ENCODE assay signal across 8 cellular contexts in the genomic region with DNA sequence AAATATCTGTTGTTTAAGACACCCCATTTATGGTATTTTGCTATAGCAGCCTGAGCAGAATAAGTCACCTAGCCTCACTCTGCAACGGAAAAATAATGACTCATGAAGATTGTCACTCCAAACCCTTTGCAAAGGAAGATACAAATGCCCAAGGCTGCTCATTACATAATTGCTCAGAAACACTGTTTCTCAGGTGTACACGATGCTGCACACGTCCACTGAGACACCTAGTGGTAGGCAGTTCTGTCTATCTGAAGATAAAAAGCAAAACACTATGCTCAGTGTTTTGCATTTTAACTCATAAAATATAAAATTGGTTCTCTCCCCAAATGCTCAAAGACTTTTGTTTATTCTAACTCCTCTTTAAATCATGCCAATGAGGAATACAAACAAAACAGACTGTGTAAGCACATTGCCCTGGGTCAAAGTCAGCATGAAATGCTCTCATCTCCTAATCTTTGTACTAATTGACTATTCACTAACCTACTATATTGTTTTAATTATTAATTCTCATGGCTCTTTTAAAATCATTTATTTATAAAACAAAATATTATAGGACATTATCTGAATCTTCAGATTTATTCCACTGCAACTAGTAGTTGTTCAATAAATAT. TPM values are rescaled to one million over a fixed set of nuclear protein-coding genes. Genes with fewer than 3 reads are reported as not detected.
DNase-seq lines count a peak whose midpoint lies in the region; ATAC-seq and TF ChIP-seq lines count a peak whose summit lies in the region.

No MANE protein-coding gene starts in this region.

- H3K4me3 ChIP-seq in trophoblast cell (ENCODE audit: low read depth, low read length), result no peak overlapping the region

- no peak overlapping the region for H2BK5ac ChIP-seq in trophoblast cell (ENCODE audit: low read depth, low read length, poor library complexity)

- H2BK12ac ChIP-seq in trophoblast cell (ENCODE audit: low read length), result no peak overlapping the region

- H4K8ac ChIP-seq in trophoblast cell (ENCODE audit: low read depth, low read length), result no peak overlapping the region

- peak; percentile 74 for ATAC-seq in HG03354 (IDR thresholded peaks at IDR 0.05; ENCODE audit: poor library complexity, severe bottlenecking, unreplicated experiment)
- peak; percentile 45 for ATAC-seq in activated CD8-positive, alpha-beta T cell treated with anti-CD3 and anti-CD28 coated beads for 36 hours

- no peak overlapping the region for H4K12ac ChIP-seq in trophoblast cell (ENCODE audit: low read depth, low read length)

- no peak overlapping the region for H3K14ac ChIP-seq in trophoblast cell (ENCODE audit: low read length)

- H3K4ac ChIP-seq in trophoblast cell (ENCODE audit: low read depth, low read length), result no peak overlapping the region

- POLR2A ChIA-PET in activated CD8-positive, alpha-beta T cell treated with anti-CD3 and anti-CD28 coated beads for 36 hours (lab: Charles Lee), result interaction anchor here (1.4 kb wide), 1 partner anchor 19 kb away, joined by 4 read pairs; no protein-coding TSS in a partner anchor

- WGBS in trophoblast cell (ENCODE audit: extremely low coverage, insufficient coverage, insufficient read length), result no CpG with 5 or more reads among the region's 3 CpGs

- H3K79me2 ChIP-seq in trophoblast cell (ENCODE audit: control insufficient read depth, insufficient read depth, low read length, poor library complexity), result no peaks in the 10 kb centered on the region

- no peaks in the 10 kb centered on the region for H3K36me3 ChIP-seq in trophoblast cell (ENCODE audit: control insufficient read depth in 1 of 2, insufficient read depth in 2 of 2, low read length in 2 of 2)

- H3K23ac ChIP-seq in trophoblast cell (ENCODE audit: low read length), result no peak overlapping the region

- H2AFZ ChIP-seq in trophoblast cell (ENCODE audit: insufficient read depth, low read length, poor library complexity), result no peak overlapping the region

- H3K9me3 Mint-ChIP-seq in activated CD8-positive, alpha-beta T cell treated with anti-CD3 and anti-CD28 coated beads for 36 hours, result no peaks in the 10 kb centered on the region

- no peaks in the 10 kb centered on the region for H3K27me3 ChIP-seq in trophoblast cell (ENCODE audit: insufficient read depth, low read length)

- no peaks in the 10 kb centered on the region for H3K79me1 ChIP-seq in trophoblast cell (ENCODE audit: low read length)

- no peak overlapping the region for H3K4me2 ChIP-seq in trophoblast cell (ENCODE audit: low read length)

- H3K4me3 Mint-ChIP-seq in activated CD8-positive, alpha-beta T cell treated with anti-CD3 and anti-CD28 coated beads for 36 hours, result no peak overlapping the region

- no peaks in the 10 kb centered on the region for H3K9me3 ChIP-seq in trophoblast cell (ENCODE audit: insufficient read depth, low read depth, low read length)

- no peaks in the 10 kb centered on the region for H3K36me3 Mint-ChIP-seq in activated CD8-positive, alpha-beta T cell treated with anti-CD3 and anti-CD28 coated beads for 36 hours (ENCODE audit: low read depth)

- CTCF ChIA-PET in activated CD8-positive, alpha-beta T cell treated with anti-CD3 and anti-CD28 coated beads for 36 hours (lab: Charles Lee), result interaction anchor here (1.6 kb wide), 1 partner anchor 307 kb away, joined by 4 read pairs; no protein-coding TSS in a partner anchor

- no peaks in the 10 kb centered on the region for H3K4me1 Mint-ChIP-seq in activated CD8-positive, alpha-beta T cell treated with anti-CD3 and anti-CD28 coated beads for 36 hours (ENCODE audit: low read depth)

- no peak overlapping the region for H3K27ac ChIP-seq in trophoblast cell (ENCODE audit: low read depth, low read length)

- H2BK120ac ChIP-seq in trophoblast cell (ENCODE audit: insufficient read depth, low read length, poor library complexity), result no peak overlapping the region

- intact Hi-C loops in activated CD8-positive, alpha-beta T cell treated with anti-CD3 and anti-CD28 coated beads for 36 hours (cut with micrococcal nuclease), result no loop called here

- no peak for TF ChIP-seq CTCF in activated CD8-positive, alpha-beta T cell treated with anti-CD3 and anti-CD28 coated beads for 36 hours (IDR thresholded peaks at IDR 0.05)

- H3K4me1 ChIP-seq in trophoblast cell (ENCODE audit: control insufficient read depth in 1 of 2, insufficient read depth in 2 of 2, low read length in 2 of 2), result no peaks in the 10 kb centered on the region

- DNase-seq in NOMO-1 treated with DMSO at 0.1 percent for 48 hours (lab: John Stamatoyannopoulos, UW; ENCODE audit: unreplicated experiment), result peak; percentile 29
- no peak for DNase-seq in NOMO-1 (lab: John Stamatoyannopoulos, UW; ENCODE audit: unreplicated experiment in 2 of 2)
- DNase-seq in activated CD8-positive, alpha-beta T cell treated with anti-CD3 and anti-CD28 coated beads for 36 hours, result peak; percentile 18
- peak; percentile 47 to 85 for DNase-seq in trophoblast cell
- DNase-seq in NCI-H524 treated with DMSO at 0.1 percent for 48 hours (lab: John Stamatoyannopoulos, UW), result no peak
- DNase-seq in CD1c-positive myeloid dendritic cell (ENCODE audit: extremely low spot score), result no peak
- no peak for DNase-seq in stimulated activated CD4-positive, alpha-beta T cell treated with anti-CD3 and anti-CD28 coated beads, Interleukin-12 subunit alpha, Interleukin-12 subunit beta, amount 100 ng/mL, for 4 hours

- H3K27me3 Mint-ChIP-seq in activated CD8-positive, alpha-beta T cell treated with anti-CD3 and anti-CD28 coated beads for 36 hours, result peaks cover 42% of the 10 kb centered on the region

- no peak overlapping the region for H4K91ac ChIP-seq in trophoblast cell (ENCODE audit: low read depth, low read length)

- no peak overlapping the region for H3K18ac ChIP-seq in trophoblast cell (ENCODE audit: low read length)

- no peak overlapping the region for H3K9ac ChIP-seq in trophoblast cell (ENCODE audit: low read length)

- no peak overlapping the region for H2AK5ac ChIP-seq in trophoblast cell (ENCODE audit: low read length)

- no peak overlapping the region for H3K27ac Mint-ChIP-seq in activated CD8-positive, alpha-beta T cell treated with anti-CD3 and anti-CD28 coated beads for 36 hours

RNA-seq across cellular contexts. Expression of gene TSLP, which starts 7.7 kb away (rescaled TPM):
- 1 to 10 TPM in 1 of 2 experiments, under 1 TPM in 1; 0.65 to 1.0 TPM for total RNA-seq in activated CD8-positive, alpha-beta T cell treated with anti-CD3 and anti-CD28 coated beads for 36 hours
- 0.40 and 0.42 TPM in 2 replicates for polyA plus RNA-seq in trophoblast cell (2013)

RNA-seq across cellular contexts. Expression of gene WDR36, which starts 28.3 kb away (rescaled TPM):
- 10 to 100 TPM; 65.1 to 65.6 TPM for total RNA-seq in activated CD8-positive, alpha-beta T cell treated with anti-CD3 and anti-CD28 coated beads for 36 hours
- 14.0 and 15.5 TPM in 2 replicates for polyA plus RNA-seq in trophoblast cell (2013)

Comparison
In these comparisons a context has a peak if more than half of its experiments do, and no peak if none do; other contexts are left out.
1. DNase-seq: peak in NOMO-1 treated with DMSO at 0.1 percent for 48 hours (single experiment), activated CD8-positive, alpha-beta T cell treated with anti-CD3 and anti-CD28 coated beads for 36 hours (single experiment) and trophoblast cell (2 of 2); none in NOMO-1 (0 of 2), NCI-H524 treated with DMSO at 0.1 percent for 48 hours (single experiment), CD1c-positive myeloid dendritic cell (single experiment) and stimulated activated CD4-positive, alpha-beta T cell treated with anti-CD3 and anti-CD28 coated beads, Interleukin-12 subunit alpha, Interleukin-12 subunit beta, amount 100 ng/mL, for 4 hours (single experiment).